28 cellular contexts compared by ENCODE assay signal in the genomic region with DNA sequence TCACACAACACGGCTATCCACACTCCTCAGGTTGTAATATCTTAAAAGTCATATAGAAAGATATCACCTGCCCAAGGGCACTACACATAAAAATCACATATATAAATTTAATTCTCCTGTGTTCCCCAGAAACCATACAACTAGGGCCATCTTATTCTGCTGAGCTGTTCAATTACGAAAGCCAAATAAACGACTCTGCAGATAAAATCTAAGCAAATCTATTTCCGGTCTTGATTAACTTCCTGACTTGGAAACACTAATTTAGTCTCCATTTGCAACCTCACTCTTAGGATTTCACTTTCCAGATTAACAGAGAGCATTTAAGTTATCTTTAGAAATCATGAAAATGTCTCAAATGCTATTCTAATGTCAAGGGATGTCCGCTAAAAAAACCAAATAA. TPM values are rescaled to one million over a fixed set of nuclear protein-coding genes. Genes with fewer than 3 reads are reported as not detected.
DNase-seq lines count a peak whose midpoint lies in the region; ATAC-seq and TF ChIP-seq lines count a peak whose summit lies in the region.
"Had no signal": no experiment of that assay in that cellular context is flagged by ENCODE, and none has a peak within 500 bp of the region (broad histone marks: within the 10 kb centered on the region; RNA-seq: fewer than 3 reads in every experiment).

No MANE protein-coding gene starts in this region.

- H3K4me3 ChIP-seq in breast epithelium = no peak overlapping the region
- H3K4me3 ChIP-seq: cardiac muscle cell, coronary artery, hepatocyte, left lung, PC-9, testis, vagina had no signal

- no peaks in the 10 kb centered on the region for H3K4me1 ChIP-seq in breast epithelium
- H3K4me1 ChIP-seq: left lung, testis, vagina had no signal

- peak overlapping the region; percentile 35 for H3K27ac ChIP-seq in KOPT-K1 (ENCODE audit: low read depth, low read length, poor library complexity, severe bottlenecking)
- H3K27ac ChIP-seq in breast epithelium = no peak overlapping the region
- H3K27ac ChIP-seq: cardiac muscle cell, coronary artery, hepatocyte, left lung, PC-9, testis, vagina had no signal

- H3K4me3 Mint-ChIP-seq in natural killer cell treated with Interleukin-12 subunit alpha and Interleukin-12 subunit beta and Interleukin-15 and Interleukin-18, amount 100 ng/mL, for 72 hours = no peak overlapping the region
- no peak overlapping the region for H3K4me3 Mint-ChIP-seq in natural killer cell
- peak overlapping the region; percentile 43 for H3K4me3 Mint-ChIP-seq in activated CD4-positive, alpha-beta memory T cell treated with anti-CD3 and anti-CD28 coated beads, Interleukin-2, amount 10 ng/mL, durations not matched to agents 7 days and 5 days
- H3K4me3 Mint-ChIP-seq: stimulated activated memory B cell treated with anti-CD40 and anti-IgM and Interleukin-4, amounts not matched to agents 10 μg/mL and 1 μg/mL and 100 μg/mL, for 72 hours had no signal

- no peak for TF ChIP-seq CTCF in natural killer cell (IDR thresholded peaks at IDR 0.05)
- no peak for TF ChIP-seq CTCF in breast epithelium (IDR thresholded peaks at IDR 0.05)

- H3K27me3 Mint-ChIP-seq in natural killer cell treated with Interleukin-12 subunit alpha and Interleukin-12 subunit beta and Interleukin-15 and Interleukin-18, amount 100 ng/mL, for 72 hours = no peaks in the 10 kb centered on the region
- H3K27me3 Mint-ChIP-seq in natural killer cell (ENCODE audit: low read depth in 2 of 2) = no peaks in the 10 kb centered on the region
- no peaks in the 10 kb centered on the region for H3K27me3 Mint-ChIP-seq in activated CD4-positive, alpha-beta memory T cell treated with anti-CD3 and anti-CD28 coated beads, Interleukin-2, amount 10 ng/mL, durations not matched to agents 7 days and 5 days
- H3K27me3 Mint-ChIP-seq: effector memory CD8-positive, alpha-beta T cell; stimulated activated memory B cell treated with anti-CD40 and anti-IgM and Interleukin-4, amounts not matched to agents 10 μg/mL and 1 μg/mL and 100 μg/mL, for 72 hours had no signal

- no peaks in the 10 kb centered on the region for H3K36me3 Mint-ChIP-seq in natural killer cell treated with Interleukin-12 subunit alpha and Interleukin-12 subunit beta and Interleukin-15 and Interleukin-18, amount 100 ng/mL, for 72 hours
- no peaks in the 10 kb centered on the region for H3K36me3 Mint-ChIP-seq in natural killer cell
- peaks cover 30% of the 10 kb centered on the region for H3K36me3 Mint-ChIP-seq in activated CD4-positive, alpha-beta memory T cell treated with anti-CD3 and anti-CD28 coated beads, Interleukin-2, amount 10 ng/mL, durations not matched to agents 7 days and 5 days (ENCODE audit: low read depth)
- H3K36me3 Mint-ChIP-seq: CD8-positive, alpha-beta memory T cell; stimulated activated memory B cell treated with anti-CD40 and anti-IgM and Interleukin-4, amounts not matched to agents 10 μg/mL and 1 μg/mL and 100 μg/mL, for 72 hours had no signal

- CTCF ChIA-PET in activated CD4-positive, alpha-beta memory T cell treated with anti-CD3 and anti-CD28 coated beads, Interleukin-2, amount 10 ng/mL, durations not matched to agents 7 days and 5 days (lab: Charles Lee) = interaction anchor here (0.7 to 2.4 kb wide), 8 partner anchors 10 to 67 kb away, joined by 3 to 7 read pairs (median 4); no protein-coding TSS in a partner anchor

- POLR2A ChIA-PET in activated CD4-positive, alpha-beta memory T cell treated with anti-CD3 and anti-CD28 coated beads, Interleukin-2, amount 10 ng/mL, durations not matched to agents 7 days and 5 days (lab: Charles Lee) = interaction anchor here (0.7 to 8.9 kb wide), 15 partner anchors 10 to 65 kb away, joined by 3 to 88 read pairs (median 5); a partner anchor contains a TSS

- H3K4me1 Mint-ChIP-seq in natural killer cell treated with Interleukin-12 subunit alpha and Interleukin-12 subunit beta and Interleukin-15 and Interleukin-18, amount 100 ng/mL, for 72 hours (ENCODE audit: low read depth in 2 of 2) = peaks cover 3 to 28% of the 10 kb centered on the region in 2 donors
- H3K4me1 Mint-ChIP-seq in natural killer cell = peaks cover 0 to 4% of the 10 kb centered on the region in 2 donors
- peaks cover 54% of the 10 kb centered on the region for H3K4me1 Mint-ChIP-seq in activated CD4-positive, alpha-beta memory T cell treated with anti-CD3 and anti-CD28 coated beads, Interleukin-2, amount 10 ng/mL, durations not matched to agents 7 days and 5 days

- H3K36me3 ChIP-seq in KOPT-K1 (ENCODE audit: insufficient read depth, low read length) (no peaks in the 10 kb centered on the region), breast epithelium (no peaks in the 10 kb centered on the region)
- H3K36me3 ChIP-seq: cardiac muscle cell, left lung, vagina had no signal

- TF ChIP-seq POLR2A in GM18505 (IDR thresholded peaks at IDR 0.05; ENCODE audit: borderline replicate concordance, extremely low read depth, insufficient read depth, insufficient read length) (no peak), breast epithelium (IDR thresholded peaks at IDR 0.05) (no peak)

- no peaks in the 10 kb centered on the region for H3K27me3 ChIP-seq in breast epithelium
- H3K27me3 ChIP-seq: cardiac muscle cell, hepatocyte, left lung, testis, vagina had no signal

- ATAC-seq in natural killer cell treated with Interleukin-12 subunit alpha and Interleukin-12 subunit beta and Interleukin-15 and Interleukin-18, amount 100 ng/mL, for 72 hours = no peak
- ATAC-seq in natural killer cell (no peak), GM18505 (IDR thresholded peaks at IDR 0.05; ENCODE audit: unreplicated experiment) (no peak), GM18909 (IDR thresholded peaks at IDR 0.05; ENCODE audit: poor library complexity, unreplicated experiment) (no peak)
- ATAC-seq: effector memory CD8-positive, alpha-beta T cell; esophagus mucosa; left lung; stimulated activated memory B cell treated with anti-CD40 and anti-IgM and Interleukin-4, amounts not matched to agents 10 μg/mL and 1 μg/mL and 100 μg/mL, for 72 hours had no signal

- DNase-seq in natural killer cell treated with Interleukin-12 subunit alpha and Interleukin-12 subunit beta and Interleukin-15 and Interleukin-18, amount 100 ng/mL, for 72 hours (ENCODE audit: low spot score) = no peak
- no peak for DNase-seq in natural killer cell
- no peak for DNase-seq in activated CD4-positive, alpha-beta memory T cell treated with anti-CD3 and anti-CD28 coated beads, Interleukin-2, amount 10 ng/mL, durations not matched to agents 7 days and 5 days
- DNase-seq in breast epithelium (ENCODE audit: low spot score in 2 of 2) = no peak
- DNase-seq: activated gamma-delta T cell; CD8-positive, alpha-beta memory T cell; DMS153; effector memory CD8-positive, alpha-beta T cell; foreskin melanocyte; IMR-90; left lung; mesendoderm; NCI-H1436 treated with DMSO at 0.1 percent for 48 hours; NCI-H446 treated with DMSO at 0.1 percent for 48 hours; PC-9; retina; SHP77; stimulated activated CD4-positive, alpha-beta T cell treated with anti-CD3 and anti-CD28 coated beads, Interleukin-2, amount 100 ng/mL, for 48 hours; testis had no signal

- H3K9me3 ChIP-seq in KOPT-K1 (ENCODE audit: insufficient read depth, low read length, poor library complexity, severe bottlenecking) (no peaks in the 10 kb centered on the region), breast epithelium (no peaks in the 10 kb centered on the region)
- H3K9me3 ChIP-seq: left lung, testis, vagina had no signal

- no peaks in the 10 kb centered on the region for H3K9me3 Mint-ChIP-seq in natural killer cell treated with Interleukin-12 subunit alpha and Interleukin-12 subunit beta and Interleukin-15 and Interleukin-18, amount 100 ng/mL, for 72 hours
- H3K9me3 Mint-ChIP-seq in natural killer cell = no peaks in the 10 kb centered on the region
- peaks cover 6% of the 10 kb centered on the region for H3K9me3 Mint-ChIP-seq in activated CD4-positive, alpha-beta memory T cell treated with anti-CD3 and anti-CD28 coated beads, Interleukin-2, amount 10 ng/mL, durations not matched to agents 7 days and 5 days
- H3K9me3 Mint-ChIP-seq: CD8-positive, alpha-beta memory T cell; effector memory CD8-positive, alpha-beta T cell; stimulated activated memory B cell treated with anti-CD40 and anti-IgM and Interleukin-4, amounts not matched to agents 10 μg/mL and 1 μg/mL and 100 μg/mL, for 72 hours had no signal

- peak overlapping the region; percentile 39 to 49 for H3K27ac Mint-ChIP-seq in natural killer cell treated with Interleukin-12 subunit alpha and Interleukin-12 subunit beta and Interleukin-15 and Interleukin-18, amount 100 ng/mL, for 72 hours
- H3K27ac Mint-ChIP-seq in natural killer cell = no peak overlapping the region
- H3K27ac Mint-ChIP-seq in activated CD4-positive, alpha-beta memory T cell treated with anti-CD3 and anti-CD28 coated beads, Interleukin-2, amount 10 ng/mL, durations not matched to agents 7 days and 5 days = peak overlapping the region; percentile 48
- H3K27ac Mint-ChIP-seq: stimulated activated memory B cell treated with anti-CD40 and anti-IgM and Interleukin-4, amounts not matched to agents 10 μg/mL and 1 μg/mL and 100 μg/mL, for 72 hours had no signal

- intact Hi-C loops in natural killer cell (cut with micrococcal nuclease) = no loop called here
- intact Hi-C loops in breast epithelium (cut with DNase I; ENCODE audit: low total_unique reads) = no loop called here

RNA-seq across cellular contexts. Expression of a gene that starts 23.9 kb away (rescaled TPM):
- 100 to 1,000 TPM; 162 to 182 TPM for total RNA-seq in natural killer cell treated with Interleukin-12 subunit alpha and Interleukin-12 subunit beta and Interleukin-15 and Interleukin-18, amount 100 ng/mL, for 72 hours
- total RNA-seq in natural killer cell (100 to 1,000 TPM; 295 to 390 (median 380) TPM), breast epithelium (10 to 100 TPM; 51.7 to 85.8 (median 57.7) TPM)
- total RNA-seq in activated CD4-positive, alpha-beta memory T cell treated with anti-CD3 and anti-CD28 coated beads, Interleukin-2, amount 10 ng/mL, durations not matched to agents 7 days and 5 days = 100 to 1,000 TPM; 365 to 367 TPM

Comparison
In these comparisons a context has a peak if more than half of its experiments do, and no peak if none do; other contexts are left out.
1. H3K27ac Mint-ChIP-seq: peak in natural killer cell treated with Interleukin-12 subunit alpha and Interleukin-12 subunit beta and Interleukin-15 and Interleukin-18, amount 100 ng/mL, for 72 hours (2 of 2) and activated CD4-positive, alpha-beta memory T cell treated with anti-CD3 and anti-CD28 coated beads, Interleukin-2, amount 10 ng/mL, durations not matched to agents 7 days and 5 days (single experiment); none in natural killer cell (0 of 2).